8 cellular contexts compared by ENCODE assay signal in genomic region chr10:89029785-89030437, GRCh38. TPM values are rescaled to one million over a fixed set of nuclear protein-coding genes. Genes with fewer than 3 reads are reported as not detected.
A peak's percentile ranks its signal among the peaks of the same experiment; 100 is the strongest.
DNase-seq lines count a peak whose midpoint lies in the region; ATAC-seq and TF ChIP-seq lines count a peak whose summit lies in the region.

No MANE protein-coding gene starts in this region.

- H3K79me2 ChIP-seq in H9 (ENCODE audit: insufficient read depth, low read length), result no peaks in the 10 kb centered on the region

- peak; percentile 57 for DNase-seq in AG09319 (ENCODE audit: extremely low read depth, low read depth)
- peak; percentile 67 for DNase-seq in H9
- DNase-seq in NCI-H524 treated with DMSO at 0.1 percent for 48 hours (lab: John Stamatoyannopoulos, UW), result peak; percentile 2
- peak; percentile 64 to 65 for DNase-seq in activated CD4-positive, alpha-beta T cell treated with anti-CD3 and anti-CD28 coated beads, Interleukin-2, amount 50 U/mL, for 4 hours
- peak; percentile 71 for DNase-seq in ecto neural progenitor cell (ENCODE audit: low spot score)
- peak; percentile 77 for DNase-seq in lower lobe of right lung
- DNase-seq in stimulated activated CD4-positive, alpha-beta T cell treated with anti-CD3 and anti-CD28 coated beads, TNF-alpha, amount 100 ng/mL, for 48 hours (ENCODE audit: low read depth in 3 of 3), result peak; percentile 37 to 66 (median 41)

- H3K27me3 Mint-ChIP-seq in H9 (ENCODE audit: low read depth), result peaks cover 3% of the 10 kb centered on the region; the same call in 1 of the 2 replicates

- H4K20me1 ChIP-seq in H9 (ENCODE audit: control insufficient read depth, insufficient read depth, insufficient read length), result no peaks in the 10 kb centered on the region

- H2BK12ac ChIP-seq in H9 (ENCODE audit: insufficient read length, low read depth, low read length), result no peak overlapping the region

- H3K27ac ChIP-seq in H9 (ENCODE audit: insufficient read length, low read depth, low read length), result no peak overlapping the region
- no peak overlapping the region for H3K27ac ChIP-seq in lower lobe of right lung

- H3K9me3 Mint-ChIP-seq in H9, result no peaks in the 10 kb centered on the region

- H3K4me1 ChIP-seq in H9 (ENCODE audit: insufficient read depth, low read length) (no peaks in the 10 kb centered on the region; the same call in 1 of the 2 replicates), lower lobe of right lung (peaks cover 37% of the 10 kb centered on the region)

- no peak overlapping the region for H4K91ac ChIP-seq in H9 (ENCODE audit: insufficient read length, low read depth, low read length)

- no peaks in the 10 kb centered on the region for H3K36me3 Mint-ChIP-seq in H9 (ENCODE audit: insufficient read depth in 1 of 3, low read depth in 3 of 3)

- no peak overlapping the region for H3K18ac ChIP-seq in H9 (ENCODE audit: insufficient read length, low read depth, low read length)

- peak; percentile 75 to 76 for ATAC-seq in lower lobe of right lung
- no peak for ATAC-seq in HG03280 (IDR thresholded peaks at IDR 0.05; ENCODE audit: unreplicated experiment)

- H2AK5ac ChIP-seq in H9 (ENCODE audit: insufficient read length, low read length), result no peak overlapping the region

- no peaks in the 10 kb centered on the region for H3K23me2 ChIP-seq in H9 (ENCODE audit: insufficient read length, low read depth, low read length, poor library complexity, severe bottlenecking)

- no peak overlapping the region for H2AFZ ChIP-seq in H9 (ENCODE audit: low read length)

- H3K56ac ChIP-seq in H9 (ENCODE audit: insufficient read length, low read depth, low read length), result no peak overlapping the region

- no peak overlapping the region for H4K8ac ChIP-seq in H9 (replicated peaks; ENCODE audit: insufficient read length, low read depth, low read length)

- H3K9ac ChIP-seq in H9 (ENCODE audit: extremely low read depth, insufficient read length, low read length), result no peak overlapping the region

- TF ChIP-seq CTCF in AG09319 (IDR thresholded peaks at IDR 0.05; ENCODE audit: low read depth, low read length) (peak; percentile 77), H9 (conservative IDR thresholded peaks at IDR 0.05) (peak; percentile 92), lower lobe of right lung (IDR thresholded peaks at IDR 0.05) (peak; percentile 92)

- no peaks in the 10 kb centered on the region for H3K79me1 ChIP-seq in H9 (ENCODE audit: insufficient read depth, low read depth, low read length, poor library complexity, severe bottlenecking)

- H3K14ac ChIP-seq in H9 (ENCODE audit: insufficient read depth, low read length), result no peak overlapping the region

- no peak overlapping the region for H2BK120ac ChIP-seq in H9 (ENCODE audit: low read depth, low read length, poor library complexity, severe bottlenecking)

- peaks cover 17 to 24% of the 10 kb centered on the region in 2 experiments for H3K4me1 Mint-ChIP-seq in H9

- no peak overlapping the region for H3K23ac ChIP-seq in H9 (ENCODE audit: insufficient read length, low read depth, low read length)

- no peak overlapping the region for H3K4ac ChIP-seq in H9 (ENCODE audit: low read depth, low read length)

- no peak overlapping the region for H3T11ph ChIP-seq in H9 (ENCODE audit: low read length)

- H2BK20ac ChIP-seq in H9 (ENCODE audit: low read depth, low read length, poor library complexity, severe bottlenecking), result no peak overlapping the region

- WGBS in H9 (ENCODE audit: extremely low coverage, insufficient read length, low lambda C conversion rate), result no CpG with 5 or more reads among the region's 8 CpGs

- H3K4me2 ChIP-seq in H9 (ENCODE audit: insufficient read depth, insufficient read length, low read length), result no peak overlapping the region

- H2BK15ac ChIP-seq in H9 (ENCODE audit: low read depth, low read length), result no peak overlapping the region

- intact Hi-C loops in lower lobe of right lung (cut with DNase I), result loop anchor here (10.0 kb wide), 1 partner anchor 185 kb away; no protein-coding TSS in a partner anchor

- H3K27me3 ChIP-seq in H9 (ENCODE audit: insufficient read depth, low read length) (no peaks in the 10 kb centered on the region), lower lobe of right lung (ENCODE audit: low read depth) (no peaks in the 10 kb centered on the region)

- H3K27ac Mint-ChIP-seq in H9, result no peak overlapping the region

- no peaks in the 10 kb centered on the region for H3K36me3 ChIP-seq in lower lobe of right lung

- H2BK5ac ChIP-seq in H9 (ENCODE audit: insufficient read length, low read length), result no peak overlapping the region

- H3K9me3 ChIP-seq in H9 (ENCODE audit: control insufficient read depth, low read depth, low read length) (no peaks in the 10 kb centered on the region), lower lobe of right lung (no peaks in the 10 kb centered on the region)

- H3K4me3 Mint-ChIP-seq in H9, result no peak overlapping the region

- no peak overlapping the region for H3K4me3 ChIP-seq in lower lobe of right lung

- H4K5ac ChIP-seq in H9 (ENCODE audit: insufficient read length, low read depth, low read length), result no peak overlapping the region

RNA-seq across cellular contexts. Expression of gene FAS, which starts 39.3 kb away (rescaled TPM):
- total RNA-seq in H9 (2021) (3.0 and 3.1 TPM in 2 replicates), lower lobe of right lung (35.7 TPM)

Comparison
In these comparisons a context has a peak if more than half of its experiments do, and no peak if none do; other contexts are left out.
1. DNase-seq: peak in every context shown above with its lines; median percentile 77 in lower lobe of right lung; 71 in ecto neural progenitor cell; 67 in H9; 64 in activated CD4-positive, alpha-beta T cell treated with anti-CD3 and anti-CD28 coated beads, Interleukin-2, amount 50 U/mL, for 4 hours; 57 in AG09319; 41 in stimulated activated CD4-positive, alpha-beta T cell treated with anti-CD3 and anti-CD28 coated beads, TNF-alpha, amount 100 ng/mL, for 48 hours; 2 in NCI-H524 treated with DMSO at 0.1 percent for 48 hours.